7 cellular contexts compared by ENCODE assay signal in genomic region chr20:6007529-6008103, GRCh38. TPM values are rescaled to one million over a fixed set of nuclear protein-coding genes. Genes with fewer than 3 reads are reported as not detected.
DNase-seq lines count a peak whose midpoint lies in the region; ATAC-seq and TF ChIP-seq lines count a peak whose summit lies in the region.

No MANE protein-coding gene starts in this region.

- CTCF ChIA-PET in activated CD8-positive, alpha-beta T cell treated with anti-CD3 and anti-CD28 coated beads for 36 hours (lab: Charles Lee) = interaction anchor here (1.0 to 1.8 kb wide), 3 partner anchors 66 to 479 kb away, joined by 3 to 4 read pairs (median 3); no protein-coding TSS in a partner anchor

- peaks cover 35% of the 10 kb centered on the region for H3K4me1 Mint-ChIP-seq in activated CD8-positive, alpha-beta T cell treated with anti-CD3 and anti-CD28 coated beads for 36 hours (ENCODE audit: low read depth)
- H3K4me1 Mint-ChIP-seq in stimulated activated naive B cell treated with anti-CD40 and anti-IgM and Interleukin-4, amounts not matched to agents 10 μg/mL and 1 μg/mL and 100 μg/mL, for 72 hours = peaks cover 23 to 26% of the 10 kb centered on the region in 2 donors

- POLR2A ChIA-PET in activated CD8-positive, alpha-beta T cell treated with anti-CD3 and anti-CD28 coated beads for 36 hours (lab: Charles Lee) = no interaction called here

- no peak for ATAC-seq in activated CD8-positive, alpha-beta T cell treated with anti-CD3 and anti-CD28 coated beads for 36 hours
- no peak for ATAC-seq in stimulated activated naive B cell treated with anti-CD40 and anti-IgM and Interleukin-4, amounts not matched to agents 10 μg/mL and 1 μg/mL and 100 μg/mL, for 72 hours (replicated peaks)
- ATAC-seq in HG03354 (IDR thresholded peaks at IDR 0.05; ENCODE audit: poor library complexity, severe bottlenecking, unreplicated experiment) = no peak
- ATAC-seq in omental fat pad (ENCODE audit: low FRiP score) = no peak

- peak overlapping the region; percentile 84 for H3K4me3 ChIP-seq in HL-60 (replicated peaks; ENCODE audit: insufficient read depth, low read length)
- H3K4me3 ChIP-seq in iPS-18c (ENCODE audit: insufficient read depth, low read depth, low read length) = peak overlapping the region; percentile 96

- H3K27me3 ChIP-seq in HL-60 (ENCODE audit: insufficient read depth, poor library complexity, severe bottlenecking) = no peaks in the 10 kb centered on the region

- H3K9me3 Mint-ChIP-seq in activated CD8-positive, alpha-beta T cell treated with anti-CD3 and anti-CD28 coated beads for 36 hours = no peaks in the 10 kb centered on the region
- H3K9me3 Mint-ChIP-seq in stimulated activated naive B cell treated with anti-CD40 and anti-IgM and Interleukin-4, amounts not matched to agents 10 μg/mL and 1 μg/mL and 100 μg/mL, for 72 hours = no peaks in the 10 kb centered on the region

- no peak for DNase-seq in HL-60 (ENCODE audit: low read depth in 1 of 2, low spot score in 1 of 2)
- DNase-seq in activated CD8-positive, alpha-beta T cell treated with anti-CD3 and anti-CD28 coated beads for 36 hours = no peak
- DNase-seq in stimulated activated naive B cell treated with anti-CD40 and anti-IgM and Interleukin-4, amounts not matched to agents 10 μg/mL and 1 μg/mL and 100 μg/mL, for 72 hours = no peak
- no peak for DNase-seq in omental fat pad (ENCODE audit: low spot score)
- DNase-seq in NCI-H774 (lab: John Stamatoyannopoulos, UW) = no peak

- H3K4me3 Mint-ChIP-seq in activated CD8-positive, alpha-beta T cell treated with anti-CD3 and anti-CD28 coated beads for 36 hours = peak overlapping the region; percentile 94
- peak overlapping the region; percentile 52 to 69 for H3K4me3 Mint-ChIP-seq in stimulated activated naive B cell treated with anti-CD40 and anti-IgM and Interleukin-4, amounts not matched to agents 10 μg/mL and 1 μg/mL and 100 μg/mL, for 72 hours

- no peaks in the 10 kb centered on the region for H3K9me3 ChIP-seq in iPS-18c (ENCODE audit: control insufficient read depth, insufficient read depth, low read length)

- intact Hi-C loops in activated CD8-positive, alpha-beta T cell treated with anti-CD3 and anti-CD28 coated beads for 36 hours (cut with micrococcal nuclease) = no loop called here

- TF ChIP-seq CTCF in HL-60 (IDR thresholded peaks at IDR 0.05; ENCODE audit: insufficient read depth, low read length) (no peak), omental fat pad (IDR thresholded peaks at IDR 0.05) (no peak)
- no peak for TF ChIP-seq CTCF in activated CD8-positive, alpha-beta T cell treated with anti-CD3 and anti-CD28 coated beads for 36 hours (IDR thresholded peaks at IDR 0.05)

- H3K27ac ChIP-seq in HL-60 (replicated peaks) = peak overlapping the region; percentile 72

- H3K27ac Mint-ChIP-seq in activated CD8-positive, alpha-beta T cell treated with anti-CD3 and anti-CD28 coated beads for 36 hours = peak overlapping the region; percentile 35
- H3K27ac Mint-ChIP-seq in stimulated activated naive B cell treated with anti-CD40 and anti-IgM and Interleukin-4, amounts not matched to agents 10 μg/mL and 1 μg/mL and 100 μg/mL, for 72 hours = peak overlapping the region; percentile 3

- no peaks in the 10 kb centered on the region for H3K27me3 Mint-ChIP-seq in activated CD8-positive, alpha-beta T cell treated with anti-CD3 and anti-CD28 coated beads for 36 hours
- no peaks in the 10 kb centered on the region for H3K27me3 Mint-ChIP-seq in stimulated activated naive B cell treated with anti-CD40 and anti-IgM and Interleukin-4, amounts not matched to agents 10 μg/mL and 1 μg/mL and 100 μg/mL, for 72 hours

- H3K36me3 Mint-ChIP-seq in activated CD8-positive, alpha-beta T cell treated with anti-CD3 and anti-CD28 coated beads for 36 hours (ENCODE audit: low read depth) = peaks cover 36% of the 10 kb centered on the region
- H3K36me3 Mint-ChIP-seq in stimulated activated naive B cell treated with anti-CD40 and anti-IgM and Interleukin-4, amounts not matched to agents 10 μg/mL and 1 μg/mL and 100 μg/mL, for 72 hours = peaks cover 17 to 20% of the 10 kb centered on the region in 2 donors

RNA-seq across cellular contexts. Expression of gene CRLS1, which starts 1.7 kb away (rescaled TPM):
- total RNA-seq in activated CD8-positive, alpha-beta T cell treated with anti-CD3 and anti-CD28 coated beads for 36 hours = 10 to 100 TPM; 52.1 to 54.8 TPM
- 100 to 1,000 TPM in 2 of 4 donors, 10 to 100 TPM in 2; 58.5 to 150 (median 101) TPM for total RNA-seq in omental fat pad

RNA-seq across cellular contexts. Expression of gene LRRN4, which starts 46.2 kb away (rescaled TPM):
- total RNA-seq in activated CD8-positive, alpha-beta T cell treated with anti-CD3 and anti-CD28 coated beads for 36 hours = not detected
- total RNA-seq in omental fat pad = 100 to 1,000 TPM in 1 of 4 donors, 10 to 100 TPM in 2, not detected in 1; 22.9 to 154 (median 32.4) TPM

RNA-seq across cellular contexts. Expression of gene MCM8, which starts 57.2 kb away (rescaled TPM):
- total RNA-seq in activated CD8-positive, alpha-beta T cell treated with anti-CD3 and anti-CD28 coated beads for 36 hours = 10 to 100 TPM; 46.6 to 47.8 TPM
- 1 to 10 TPM; 2.3 to 8.0 (median 3.1) TPM for total RNA-seq in omental fat pad

RNA-seq across cellular contexts. Expression of gene TRMT6, which starts 57.3 kb away (rescaled TPM):
- total RNA-seq in activated CD8-positive, alpha-beta T cell treated with anti-CD3 and anti-CD28 coated beads for 36 hours = 10 to 100 TPM; 15.9 to 16.7 TPM
- total RNA-seq in omental fat pad = 10 to 100 TPM in 2 of 4 donors, 1 to 10 TPM in 2; 7.9 to 28.1 (median 9.7) TPM

Comparison
In these comparisons a context has a peak if more than half of its experiments do, and no peak if none do; other contexts are left out.
1. RNA of gene MCM8, which starts 57.2 kb away (total RNA-seq): 46.6 to 47.8 TPM in activated CD8-positive, alpha-beta T cell treated with anti-CD3 and anti-CD28 coated beads for 36 hours; 2.3 to 8.0 TPM in omental fat pad; every median in the first group is over 4 times any median in the second.